Comparison of ENCODE assay signal across 1 cellular context in the genomic region with DNA sequence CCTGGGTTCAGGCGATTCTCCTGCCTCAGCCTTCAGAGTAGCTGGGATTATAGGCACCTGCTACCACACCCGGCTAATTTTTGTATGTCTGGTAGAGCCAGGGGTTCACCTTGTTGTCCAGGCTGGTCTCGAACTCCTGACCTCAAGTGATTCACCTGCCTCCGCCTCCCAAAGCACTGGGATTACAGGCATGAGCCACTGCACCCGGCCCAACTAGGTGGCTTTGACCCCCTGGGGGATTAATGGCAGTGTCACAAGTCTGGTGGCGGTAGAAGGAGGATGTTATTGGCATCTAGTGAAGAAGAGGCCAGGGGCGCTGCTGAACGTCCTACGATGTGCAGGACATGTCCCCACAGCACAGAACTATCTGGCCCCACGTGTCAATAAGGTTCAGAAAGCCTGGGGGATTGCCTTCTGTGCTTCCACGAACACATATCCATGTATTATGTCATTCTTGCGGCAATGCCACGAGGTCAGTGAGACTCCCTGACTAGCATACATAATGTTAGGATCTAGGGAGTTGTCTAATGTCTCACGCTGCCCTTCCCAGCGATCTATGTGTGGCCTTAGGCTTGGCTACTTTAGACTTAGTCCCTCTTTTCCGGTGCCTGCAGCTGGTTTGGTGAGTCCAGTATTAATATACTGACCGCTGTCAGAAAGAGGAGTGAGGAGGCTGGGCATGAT.
TF ChIP-seq lines count a peak whose summit lies in the region.

No MANE protein-coding gene starts in this region.

TF ChIP-seq in HepG2, 621 proteins besides CTCF, POLR2A, EP300 and RAD21 (continued from another document and continues in another):
- TF ChIP-seq, protein P1, sequence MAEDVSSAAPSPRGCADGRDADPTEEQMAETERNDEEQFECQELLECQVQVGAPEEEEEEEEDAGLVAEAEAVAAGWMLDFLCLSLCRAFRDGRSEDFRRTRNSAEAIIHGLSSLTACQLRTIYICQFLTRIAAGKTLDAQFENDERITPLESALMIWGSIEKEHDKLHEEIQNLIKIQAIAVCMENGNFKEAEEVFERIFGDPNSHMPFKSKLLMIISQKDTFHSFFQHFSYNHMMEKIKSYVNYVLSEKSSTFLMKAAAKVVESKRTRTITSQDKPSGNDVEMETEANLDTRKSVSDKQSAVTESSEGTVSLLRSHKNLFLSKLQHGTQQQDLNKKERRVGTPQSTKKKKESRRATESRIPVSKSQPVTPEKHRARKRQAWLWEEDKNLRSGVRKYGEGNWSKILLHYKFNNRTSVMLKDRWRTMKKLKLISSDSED (CRISPR knock-in tag; IDR thresholded peaks at IDR 0.05), result no peak
- TF ChIP-seq, protein P2, sequence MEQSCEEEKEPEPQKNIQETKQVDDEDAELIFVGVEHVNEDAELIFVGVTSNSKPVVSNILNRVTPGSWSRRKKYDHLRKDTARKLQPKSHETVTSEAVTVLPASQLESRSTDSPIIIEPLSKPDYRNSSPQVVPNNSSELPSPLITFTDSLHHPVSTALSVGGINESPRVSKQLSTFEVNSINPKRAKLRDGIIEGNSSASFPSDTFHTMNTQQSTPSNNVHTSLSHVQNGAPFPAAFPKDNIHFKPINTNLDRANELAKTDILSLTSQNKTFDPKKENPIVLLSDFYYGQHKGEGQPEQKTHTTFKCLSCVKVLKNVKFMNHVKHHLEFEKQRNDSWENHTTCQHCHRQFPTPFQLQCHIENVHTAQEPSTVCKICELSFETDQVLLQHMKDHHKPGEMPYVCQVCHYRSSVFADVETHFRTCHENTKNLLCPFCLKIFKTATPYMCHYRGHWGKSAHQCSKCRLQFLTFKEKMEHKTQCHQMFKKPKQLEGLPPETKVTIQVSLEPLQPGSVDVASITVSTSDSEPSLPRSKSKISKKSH (CRISPR knock-in tag; IDR thresholded peaks at IDR 0.05; ENCODE audit: borderline replicate concordance), result peak; percentile 47; the same call in 1 of the 2 replicates
- TF ChIP-seq, protein P3, sequence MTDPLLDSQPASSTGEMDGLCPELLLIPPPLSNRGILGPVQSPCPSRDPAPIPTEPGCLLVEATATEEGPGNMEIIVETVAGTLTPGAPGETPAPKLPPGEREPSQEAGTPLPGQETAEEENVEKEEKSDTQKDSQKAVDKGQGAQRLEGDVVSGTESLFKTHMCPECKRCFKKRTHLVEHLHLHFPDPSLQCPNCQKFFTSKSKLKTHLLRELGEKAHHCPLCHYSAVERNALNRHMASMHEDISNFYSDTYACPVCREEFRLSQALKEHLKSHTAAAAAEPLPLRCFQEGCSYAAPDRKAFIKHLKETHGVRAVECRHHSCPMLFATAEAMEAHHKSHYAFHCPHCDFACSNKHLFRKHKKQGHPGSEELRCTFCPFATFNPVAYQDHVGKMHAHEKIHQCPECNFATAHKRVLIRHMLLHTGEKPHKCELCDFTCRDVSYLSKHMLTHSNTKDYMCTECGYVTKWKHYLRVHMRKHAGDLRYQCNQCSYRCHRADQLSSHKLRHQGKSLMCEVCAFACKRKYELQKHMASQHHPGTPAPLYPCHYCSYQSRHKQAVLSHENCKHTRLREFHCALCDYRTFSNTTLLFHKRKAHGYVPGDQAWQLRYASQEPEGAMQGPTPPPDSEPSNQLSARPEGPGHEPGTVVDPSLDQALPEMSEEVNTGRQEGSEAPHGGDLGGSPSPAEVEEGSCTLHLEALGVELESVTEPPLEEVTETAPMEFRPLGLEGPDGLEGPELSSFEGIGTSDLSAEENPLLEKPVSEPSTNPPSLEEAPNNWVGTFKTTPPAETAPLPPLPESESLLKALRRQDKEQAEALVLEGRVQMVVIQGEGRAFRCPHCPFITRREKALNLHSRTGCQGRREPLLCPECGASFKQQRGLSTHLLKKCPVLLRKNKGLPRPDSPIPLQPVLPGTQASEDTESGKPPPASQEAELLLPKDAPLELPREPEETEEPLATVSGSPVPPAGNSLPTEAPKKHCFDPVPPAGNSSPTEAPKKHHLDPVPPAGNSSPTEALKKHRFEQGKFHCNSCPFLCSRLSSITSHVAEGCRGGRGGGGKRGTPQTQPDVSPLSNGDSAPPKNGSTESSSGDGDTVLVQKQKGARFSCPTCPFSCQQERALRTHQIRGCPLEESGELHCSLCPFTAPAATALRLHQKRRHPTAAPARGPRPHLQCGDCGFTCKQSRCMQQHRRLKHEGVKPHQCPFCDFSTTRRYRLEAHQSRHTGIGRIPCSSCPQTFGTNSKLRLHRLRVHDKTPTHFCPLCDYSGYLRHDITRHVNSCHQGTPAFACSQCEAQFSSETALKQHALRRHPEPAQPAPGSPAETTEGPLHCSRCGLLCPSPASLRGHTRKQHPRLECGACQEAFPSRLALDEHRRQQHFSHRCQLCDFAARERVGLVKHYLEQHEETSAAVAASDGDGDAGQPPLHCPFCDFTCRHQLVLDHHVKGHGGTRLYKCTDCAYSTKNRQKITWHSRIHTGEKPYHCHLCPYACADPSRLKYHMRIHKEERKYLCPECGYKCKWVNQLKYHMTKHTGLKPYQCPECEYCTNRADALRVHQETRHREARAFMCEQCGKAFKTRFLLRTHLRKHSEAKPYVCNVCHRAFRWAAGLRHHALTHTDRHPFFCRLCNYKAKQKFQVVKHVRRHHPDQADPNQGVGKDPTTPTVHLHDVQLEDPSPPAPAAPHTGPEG (CRISPR knock-in tag; IDR thresholded peaks at IDR 0.05), result no peak
- TF ChIP-seq ZEB1 (IDR thresholded peaks at IDR 0.05; ENCODE audit: insufficient replicate concordance, low read depth) (no peak), ZNF563 (CRISPR knock-in tag; IDR thresholded peaks at IDR 0.05) (0 out of 2 replicates have a peak, but pooled peaks have one; percentile 36), ZNF781 (CRISPR knock-in tag; IDR thresholded peaks at IDR 0.05; ENCODE audit: borderline replicate concordance, not compliant biosample characterization) (peak; percentile 67), SPEN (CRISPR knock-in tag; IDR thresholded peaks at IDR 0.05; ENCODE audit: low read depth) (peak; percentile 18; the same call in 1 of the 2 replicates), ZMYM3 (CRISPR knock-in tag; IDR thresholded peaks at IDR 0.05) (0 out of 2 replicates have a peak, but pooled peaks have one; percentile 29), ZNF446 (CRISPR knock-in tag; IDR thresholded peaks at IDR 0.05) (0 out of 2 replicates have a peak, but pooled peaks have one; percentile 41), PHF5A (CRISPR knock-in tag; IDR thresholded peaks at IDR 0.05; ENCODE audit: low read depth, unreplicated experiment) (peak; percentile 42), JUNB (CRISPR knock-in tag; IDR thresholded peaks at IDR 0.05; ENCODE audit: borderline replicate concordance) (peak; percentile 23; the same call in 1 of the 2 replicates), NR2F6 (IDR thresholded peaks at IDR 0.05) (no peak), NR2F6 (CRISPR knock-in tag; IDR thresholded peaks at IDR 0.05) (no peak), SAFB2 (CRISPR knock-in tag; IDR thresholded peaks at IDR 0.05; ENCODE audit: borderline replicate concordance, low read depth) (no peak), RBM22 (optimal IDR thresholded peaks at IDR 0.05; ENCODE audit: low read length) (peak; percentile 99), NFKB2 (CRISPR knock-in tag; IDR thresholded peaks at IDR 0.05; ENCODE audit: borderline replicate concordance) (no peak), ZNF737 (CRISPR knock-in tag; IDR thresholded peaks at IDR 0.05; ENCODE audit: borderline replicate concordance) (0 out of 2 replicates have a peak, but pooled peaks have one; percentile 46), SYNCRIP (IDR thresholded peaks at IDR 0.05; ENCODE audit: insufficient read depth, low read depth, low read length) (no peak), MYC (CRISPR knock-in tag; IDR thresholded peaks at IDR 0.05; ENCODE audit: borderline replicate concordance) (0 out of 2 replicates have a peak, but pooled peaks have one; percentile 25), MLLT10 (CRISPR knock-in tag; IDR thresholded peaks at IDR 0.05) (no peak)
- TF ChIP-seq, protein P4, sequence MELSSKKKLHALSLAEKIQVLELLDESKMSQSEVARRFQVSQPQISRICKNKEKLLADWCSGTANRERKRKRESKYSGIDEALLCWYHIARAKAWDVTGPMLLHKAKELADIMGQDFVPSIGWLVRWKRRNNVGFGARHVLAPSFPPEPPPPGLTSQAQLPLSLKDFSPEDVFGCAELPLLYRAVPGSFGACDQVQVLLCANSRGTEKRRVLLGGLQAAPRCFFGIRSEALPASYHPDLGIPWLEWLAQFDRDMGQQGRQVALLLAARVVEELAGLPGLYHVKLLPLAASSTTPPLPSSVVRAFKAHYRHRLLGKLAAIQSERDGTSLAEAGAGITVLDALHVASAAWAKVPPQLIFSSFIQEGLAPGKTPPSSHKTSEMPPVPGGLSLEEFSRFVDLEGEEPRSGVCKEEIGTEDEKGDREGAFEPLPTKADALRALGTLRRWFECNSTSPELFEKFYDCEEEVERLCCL (CRISPR knock-in tag; IDR thresholded peaks at IDR 0.05; ENCODE audit: borderline replicate concordance), result 0 out of 2 replicates have a peak, but pooled peaks have one; percentile 63
- TF ChIP-seq, protein P5, sequence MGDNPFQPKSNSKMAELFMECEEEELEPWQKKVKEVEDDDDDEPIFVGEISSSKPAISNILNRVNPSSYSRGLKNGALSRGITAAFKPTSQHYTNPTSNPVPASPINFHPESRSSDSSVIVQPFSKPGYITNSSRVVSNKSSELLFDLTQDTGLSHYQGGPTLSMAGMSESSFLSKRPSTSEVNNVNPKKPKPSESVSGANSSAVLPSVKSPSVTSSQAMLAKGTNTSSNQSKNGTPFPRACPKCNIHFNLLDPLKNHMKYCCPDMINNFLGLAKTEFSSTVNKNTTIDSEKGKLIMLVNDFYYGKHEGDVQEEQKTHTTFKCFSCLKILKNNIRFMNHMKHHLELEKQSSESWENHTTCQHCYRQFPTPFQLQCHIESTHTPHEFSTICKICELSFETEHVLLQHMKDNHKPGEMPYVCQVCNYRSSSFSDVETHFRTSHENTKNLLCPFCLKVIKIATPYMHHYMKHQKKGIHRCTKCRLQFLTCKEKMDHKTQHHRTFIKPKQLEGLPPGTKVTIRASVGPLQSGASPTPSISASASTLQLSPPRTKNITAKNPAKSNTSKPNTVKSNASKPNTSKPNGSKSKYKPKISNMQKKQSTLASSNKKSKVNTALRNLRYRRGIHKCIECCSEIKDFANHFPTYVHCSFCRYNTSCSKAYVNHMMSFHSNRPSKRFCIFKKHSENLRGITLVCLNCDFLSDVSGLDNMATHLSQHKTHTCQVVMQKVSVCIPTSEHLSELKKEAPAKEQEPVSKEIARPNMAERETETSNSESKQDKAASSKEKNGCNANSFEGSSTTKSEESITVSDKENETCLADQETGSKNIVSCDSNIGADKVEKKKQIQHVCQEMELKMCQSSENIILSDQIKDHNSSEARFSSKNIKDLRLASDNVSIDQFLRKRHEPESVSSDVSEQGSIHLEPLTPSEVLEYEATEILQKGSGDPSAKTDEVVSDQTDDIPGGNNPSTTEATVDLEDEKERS (CRISPR knock-in tag; IDR thresholded peaks at IDR 0.05), result 0 out of 2 replicates have a peak, but pooled peaks have one; percentile 89
- TF ChIP-seq, protein P6, sequence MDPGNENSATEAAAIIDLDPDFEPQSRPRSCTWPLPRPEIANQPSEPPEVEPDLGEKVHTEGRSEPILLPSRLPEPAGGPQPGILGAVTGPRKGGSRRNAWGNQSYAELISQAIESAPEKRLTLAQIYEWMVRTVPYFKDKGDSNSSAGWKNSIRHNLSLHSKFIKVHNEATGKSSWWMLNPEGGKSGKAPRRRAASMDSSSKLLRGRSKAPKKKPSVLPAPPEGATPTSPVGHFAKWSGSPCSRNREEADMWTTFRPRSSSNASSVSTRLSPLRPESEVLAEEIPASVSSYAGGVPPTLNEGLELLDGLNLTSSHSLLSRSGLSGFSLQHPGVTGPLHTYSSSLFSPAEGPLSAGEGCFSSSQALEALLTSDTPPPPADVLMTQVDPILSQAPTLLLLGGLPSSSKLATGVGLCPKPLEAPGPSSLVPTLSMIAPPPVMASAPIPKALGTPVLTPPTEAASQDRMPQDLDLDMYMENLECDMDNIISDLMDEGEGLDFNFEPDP (CRISPR knock-in tag; conservative IDR thresholded peaks at IDR 0.05), result 0 out of 2 replicates have a peak, but pooled peaks have one; percentile 11
- TF ChIP-seq, protein P7, sequence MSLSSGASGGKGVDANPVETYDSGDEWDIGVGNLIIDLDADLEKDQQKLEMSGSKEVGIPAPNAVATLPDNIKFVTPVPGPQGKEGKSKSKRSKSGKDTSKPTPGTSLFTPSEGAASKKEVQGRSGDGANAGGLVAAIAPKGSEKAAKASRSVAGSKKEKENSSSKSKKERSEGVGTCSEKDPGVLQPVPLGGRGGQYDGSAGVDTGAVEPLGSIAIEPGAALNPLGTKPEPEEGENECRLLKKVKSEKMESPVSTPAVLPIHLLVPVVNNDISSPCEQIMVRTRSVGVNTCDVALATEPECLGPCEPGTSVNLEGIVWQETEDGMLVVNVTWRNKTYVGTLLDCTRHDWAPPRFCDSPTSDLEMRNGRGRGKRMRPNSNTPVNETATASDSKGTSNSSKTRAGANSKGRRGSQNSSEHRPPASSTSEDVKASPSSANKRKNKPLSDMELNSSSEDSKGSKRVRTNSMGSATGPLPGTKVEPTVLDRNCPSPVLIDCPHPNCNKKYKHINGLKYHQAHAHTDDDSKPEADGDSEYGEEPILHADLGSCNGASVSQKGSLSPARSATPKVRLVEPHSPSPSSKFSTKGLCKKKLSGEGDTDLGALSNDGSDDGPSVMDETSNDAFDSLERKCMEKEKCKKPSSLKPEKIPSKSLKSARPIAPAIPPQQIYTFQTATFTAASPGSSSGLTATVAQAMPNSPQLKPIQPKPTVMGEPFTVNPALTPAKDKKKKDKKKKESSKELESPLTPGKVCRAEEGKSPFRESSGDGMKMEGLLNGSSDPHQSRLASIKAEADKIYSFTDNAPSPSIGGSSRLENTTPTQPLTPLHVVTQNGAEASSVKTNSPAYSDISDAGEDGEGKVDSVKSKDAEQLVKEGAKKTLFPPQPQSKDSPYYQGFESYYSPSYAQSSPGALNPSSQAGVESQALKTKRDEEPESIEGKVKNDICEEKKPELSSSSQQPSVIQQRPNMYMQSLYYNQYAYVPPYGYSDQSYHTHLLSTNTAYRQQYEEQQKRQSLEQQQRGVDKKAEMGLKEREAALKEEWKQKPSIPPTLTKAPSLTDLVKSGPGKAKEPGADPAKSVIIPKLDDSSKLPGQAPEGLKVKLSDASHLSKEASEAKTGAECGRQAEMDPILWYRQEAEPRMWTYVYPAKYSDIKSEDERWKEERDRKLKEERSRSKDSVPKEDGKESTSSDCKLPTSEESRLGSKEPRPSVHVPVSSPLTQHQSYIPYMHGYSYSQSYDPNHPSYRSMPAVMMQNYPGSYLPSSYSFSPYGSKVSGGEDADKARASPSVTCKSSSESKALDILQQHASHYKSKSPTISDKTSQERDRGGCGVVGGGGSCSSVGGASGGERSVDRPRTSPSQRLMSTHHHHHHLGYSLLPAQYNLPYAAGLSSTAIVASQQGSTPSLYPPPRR (CRISPR knock-in tag; IDR thresholded peaks at IDR 0.05; ENCODE audit: borderline replicate concordance), result 0 out of 2 replicates have a peak, but pooled peaks have one; percentile 25
- TF ChIP-seq, protein P8, sequence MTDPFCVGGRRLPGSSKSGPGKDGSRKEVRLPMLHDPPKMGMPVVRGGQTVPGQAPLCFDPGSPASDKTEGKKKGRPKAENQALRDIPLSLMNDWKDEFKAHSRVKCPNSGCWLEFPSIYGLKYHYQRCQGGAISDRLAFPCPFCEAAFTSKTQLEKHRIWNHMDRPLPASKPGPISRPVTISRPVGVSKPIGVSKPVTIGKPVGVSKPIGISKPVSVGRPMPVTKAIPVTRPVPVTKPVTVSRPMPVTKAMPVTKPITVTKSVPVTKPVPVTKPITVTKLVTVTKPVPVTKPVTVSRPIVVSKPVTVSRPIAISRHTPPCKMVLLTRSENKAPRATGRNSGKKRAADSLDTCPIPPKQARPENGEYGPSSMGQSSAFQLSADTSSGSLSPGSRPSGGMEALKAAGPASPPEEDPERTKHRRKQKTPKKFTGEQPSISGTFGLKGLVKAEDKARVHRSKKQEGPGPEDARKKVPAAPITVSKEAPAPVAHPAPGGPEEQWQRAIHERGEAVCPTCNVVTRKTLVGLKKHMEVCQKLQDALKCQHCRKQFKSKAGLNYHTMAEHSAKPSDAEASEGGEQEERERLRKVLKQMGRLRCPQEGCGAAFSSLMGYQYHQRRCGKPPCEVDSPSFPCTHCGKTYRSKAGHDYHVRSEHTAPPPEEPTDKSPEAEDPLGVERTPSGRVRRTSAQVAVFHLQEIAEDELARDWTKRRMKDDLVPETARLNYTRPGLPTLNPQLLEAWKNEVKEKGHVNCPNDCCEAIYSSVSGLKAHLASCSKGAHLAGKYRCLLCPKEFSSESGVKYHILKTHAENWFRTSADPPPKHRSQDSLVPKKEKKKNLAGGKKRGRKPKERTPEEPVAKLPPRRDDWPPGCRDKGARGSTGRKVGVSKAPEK (CRISPR knock-in tag; IDR thresholded peaks at IDR 0.05; ENCODE audit: borderline replicate concordance), result peak; percentile 65; the same call in 1 of the 2 replicates
